3 cellular contexts compared by ENCODE assay signal in genomic region chr10:38292560-38292959, GRCh38.
A peak's percentile ranks its signal among the peaks of the same experiment; 100 is the strongest.
DNase-seq lines count a peak whose midpoint lies in the region; FAIRE-seq and TF ChIP-seq lines count a peak whose summit lies in the region.
"Not testable (repeated sequence)": the region's sequence is repeated elsewhere in the genome, so short reads cannot be mapped to it uniquely, and the experiment has no call there.

No MANE protein-coding gene starts in this region.

- not testable (repeated sequence) for H3K27me3 ChIP-seq in WERI-Rb-1 (ENCODE audit: insufficient read depth, low read depth, severe bottlenecking); bronchial epithelial cell (ENCODE audit: control insufficient read depth, insufficient read depth, low read length); keratinocyte (ENCODE audit: control insufficient read depth, extremely low read depth, insufficient read depth, low read length)

- H2AFZ ChIP-seq in keratinocyte (ENCODE audit: control insufficient read depth, low read length): not testable (repeated sequence)

- DNase-seq in WERI-Rb-1; bronchial epithelial cell (ENCODE audit: low read depth); keratinocyte (ENCODE audit: low read depth, low spot score): not testable (repeated sequence)

- H3K9me1 ChIP-seq in keratinocyte (ENCODE audit: control insufficient read depth, extremely low read depth, insufficient read depth, low read length): not testable (repeated sequence)

- FAIRE-seq in bronchial epithelial cell (lab: Jason Lieb, UNC) (peak; percentile 47), keratinocyte (lab: Jason Lieb, UNC) (peak; percentile 5)

- not testable (repeated sequence) for H3K4me2 ChIP-seq in keratinocyte (ENCODE audit: control insufficient read depth, extremely low read depth, insufficient read depth, low read depth, low read length)

- H3K27ac ChIP-seq in WERI-Rb-1: peak overlapping the region; percentile 48; the same call in 1 of the 2 replicates
- H3K27ac ChIP-seq in keratinocyte (ENCODE audit: control insufficient read depth, insufficient read depth, low read length): not testable (repeated sequence)

- not testable (repeated sequence) for H3K79me2 ChIP-seq in keratinocyte (ENCODE audit: control insufficient read depth, insufficient read depth, low read length)

- H3K9me3 ChIP-seq in WERI-Rb-1 (ENCODE audit: severe bottlenecking); keratinocyte (ENCODE audit: control insufficient read depth, low read depth, low read length): not testable (repeated sequence)

- H3K4me3 ChIP-seq in WERI-Rb-1 (ENCODE audit: low read depth, low read length); bronchial epithelial cell (ENCODE audit: low read depth, low read length); keratinocyte (ENCODE audit: control insufficient read depth in 2 of 3, extremely low read depth in 1 of 3, insufficient read depth in 2 of 3, low read depth in 1 of 3, low read length in 3 of 3): not testable (repeated sequence)

- not testable (repeated sequence) for TF ChIP-seq CTCF in WERI-Rb-1 (IDR thresholded peaks at IDR 0.05; ENCODE audit: low read depth, low read length); bronchial epithelial cell (IDR thresholded peaks at IDR 0.05; ENCODE audit: insufficient read depth, low read length, severe bottlenecking); keratinocyte (optimal IDR thresholded peaks at IDR 0.05 in 1 of 3, IDR thresholded peaks at IDR 0.05 in 1 of 3, conservative IDR thresholded peaks at IDR 0.05 in 1 of 3; ENCODE audit: extremely low read depth in 1 of 3, insufficient read depth in 2 of 3, low read length in 3 of 3)

- not testable (repeated sequence) for H3K9ac ChIP-seq in keratinocyte (ENCODE audit: control insufficient read depth, extremely low read depth, insufficient read depth, low read length)

- dilution Hi-C loops in keratinocyte (cut with MboI; ENCODE audit: extremely low pct_ligation_motif_present, low sequenced_read_pairs): not testable (repeated sequence)

- not testable (repeated sequence) for H4K20me1 ChIP-seq in keratinocyte (ENCODE audit: control insufficient read depth, extremely low read depth, insufficient read depth, low read length)

- H3K36me3 ChIP-seq in WERI-Rb-1; bronchial epithelial cell (ENCODE audit: control insufficient read depth, insufficient read depth, low read length); keratinocyte (ENCODE audit: control insufficient read depth in 2 of 2, extremely low read depth in 1 of 2, insufficient read depth in 2 of 2, low read length in 2 of 2): not testable (repeated sequence)

- H3K4me1 ChIP-seq in keratinocyte (ENCODE audit: control insufficient read depth, extremely low read depth, insufficient read depth, low read length): not testable (repeated sequence)
